In the genomic region with DNA sequence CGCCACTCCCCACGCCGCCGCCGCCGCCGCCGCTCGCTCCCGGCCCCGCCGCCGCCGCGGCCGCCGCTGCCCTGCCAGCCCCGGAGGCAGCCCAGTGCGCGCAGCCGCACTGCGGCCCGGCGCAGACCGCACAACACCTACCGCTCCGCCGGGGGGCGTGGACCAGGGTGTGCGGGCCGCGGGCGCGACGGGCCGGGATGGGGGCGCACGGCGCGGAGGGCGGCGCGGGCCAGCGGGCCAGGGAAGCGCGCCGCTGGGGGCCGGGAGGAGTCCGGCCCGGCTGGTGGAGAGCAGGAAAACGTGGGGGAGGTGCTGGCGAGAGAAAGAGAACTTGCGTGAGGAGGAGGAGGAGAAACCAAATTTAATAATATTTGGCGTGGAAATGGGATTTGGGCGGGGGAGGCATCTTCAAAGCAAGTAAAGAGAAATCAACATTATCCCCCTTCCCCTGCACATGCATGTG, we compare ENCODE assay signal across 8 cellular contexts. TPM values are rescaled to one million over a fixed set of nuclear protein-coding genes. Genes with fewer than 3 reads are reported as not detected.
DNase-seq lines count a peak whose midpoint lies in the region; ATAC-seq and TF ChIP-seq lines count a peak whose summit lies in the region.

A gene (minus strand): TSS at position 106 of the 463 bp plus-strand sequence. CDS start 594 bp downstream, outside the sequence.

- ATAC-seq in HG02870 (IDR thresholded peaks at IDR 0.05; ENCODE audit: unreplicated experiment): peak; percentile 37
- peak; percentile 68 for ATAC-seq in left lobe of liver

- peak within 1 kb of the TSS; percentile 93 for H3K4me3 ChIP-seq in coronary artery

- DNase-seq in DMS153 (lab: John Stamatoyannopoulos, UW) (peak; percentile 4), DMS153 treated with DMSO at 0.1 percent for 48 hours (lab: John Stamatoyannopoulos, UW; ENCODE audit: unreplicated experiment) (no peak), NCI-H2227 treated with DMSO at 0.1 percent for 48 hours (lab: John Stamatoyannopoulos, UW) (peak; percentile 53), coronary artery (ENCODE audit: low spot score) (peak; percentile 78), left lobe of liver (ENCODE audit: low spot score) (peak; percentile 83)
- peak; percentile 72 to 76 for DNase-seq in activated CD4-positive, alpha-beta T cell treated with anti-CD3 and anti-CD28 coated beads for 4 hours
- peak; percentile 73 for DNase-seq in stimulated activated CD4-positive, alpha-beta T cell treated with anti-CD3 and anti-CD28 coated beads, Interleukin-1b, Interleukin-23, amount 100 ng/mL, for 48 hours

- no peak for TF ChIP-seq CTCF in coronary artery (IDR thresholded peaks at IDR 0.05)

- peak within 1 kb of the TSS; percentile 85 to 93 for H3K27ac ChIP-seq in coronary artery

RNA-seq across cellular contexts. Expression of the gene that starts here (rescaled TPM):
- 5.5 TPM for total RNA-seq in left lobe of liver
